29 cellular contexts compared by ENCODE assay signal in the genomic region with DNA sequence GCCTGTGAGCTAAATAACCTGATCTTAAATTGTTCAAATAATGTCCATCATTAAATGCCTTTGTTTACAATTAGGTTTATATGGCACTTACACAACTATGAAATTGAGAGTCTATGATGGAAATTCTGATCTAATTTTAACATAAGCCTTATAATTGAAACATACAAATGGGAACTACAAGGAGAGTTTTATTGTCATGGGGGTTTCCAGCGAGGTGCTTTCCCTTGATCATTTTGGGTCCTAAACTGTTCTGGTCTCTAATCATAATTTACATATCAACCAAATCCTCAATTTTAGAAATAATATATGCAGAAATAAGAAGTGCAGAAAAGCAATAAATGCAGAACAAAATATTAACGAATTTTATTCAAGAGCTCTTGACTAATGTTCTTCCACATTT. TPM values are rescaled to one million over a fixed set of nuclear protein-coding genes. Genes with fewer than 3 reads are reported as not detected.
DNase-seq lines count a peak whose midpoint lies in the region; ATAC-seq, FAIRE-seq and TF ChIP-seq lines count a peak whose summit lies in the region.
"Had no signal": no experiment of that assay in that cellular context is flagged by ENCODE, and none has a peak within 500 bp of the region (broad histone marks: within the 10 kb centered on the region; RNA-seq: fewer than 3 reads in every experiment).

No MANE protein-coding gene starts in this region.

- H3K4me2 ChIP-seq in SU-DHL-6 (ENCODE audit: low read depth, low read length, poor library complexity, severe bottlenecking) (peak overlapping the region; percentile 96), osteoblast (ENCODE audit: insufficient read depth, low read length) (no peak overlapping the region)

- TF ChIP-seq CTCF in SU-DHL-6 (IDR thresholded peaks at IDR 0.05; ENCODE audit: insufficient read depth, low read length, poor library complexity, severe bottlenecking) (no peak), osteoblast (IDR thresholded peaks at IDR 0.05; ENCODE audit: extremely low read depth, low read depth, low read length) (no peak)

- H2AFZ ChIP-seq in SU-DHL-6 (ENCODE audit: low read depth, low read length, severe bottlenecking) (no peak overlapping the region), osteoblast (ENCODE audit: low read length) (no peak overlapping the region)

- H3K9ac ChIP-seq in SU-DHL-6 (ENCODE audit: low read length): peak overlapping the region; percentile 53

- no peaks in the 10 kb centered on the region for H3K36me3 ChIP-seq in SU-DHL-6 (ENCODE audit: low read length)
- no peaks in the 10 kb centered on the region for H3K36me3 ChIP-seq in osteoblast (ENCODE audit: insufficient read depth, low read length)
- H3K36me3 ChIP-seq: colonic mucosa, thyroid gland, WERI-Rb-1 had no signal

- peaks cover 98% of the 10 kb centered on the region for H3F3A ChIP-seq in SU-DHL-6 (ENCODE audit: insufficient read depth)

- peak; percentile 19 for ATAC-seq in GM19468 (IDR thresholded peaks at IDR 0.05; ENCODE audit: extremely low read depth, unreplicated experiment)
- no peak for ATAC-seq in GM21723 (IDR thresholded peaks at IDR 0.05; ENCODE audit: unreplicated experiment)
- ATAC-seq: HepG2, left colon had no signal

- H3K27ac ChIP-seq in SU-DHL-6 (ENCODE audit: low read depth, low read length) (peak overlapping the region; percentile 95), osteoblast (ENCODE audit: low read depth, low read length) (peak overlapping the region; percentile 46)
- H3K27ac ChIP-seq: colonic mucosa, RWPE1, SK-N-MC, thyroid gland, WERI-Rb-1 had no signal

- H3K9me2 ChIP-seq in SU-DHL-6 (replicated peaks; ENCODE audit: insufficient read depth, low read length): no peaks in the 10 kb centered on the region

- DNase-seq in GM18507 (ENCODE audit: extremely low spot score, insufficient read length, low read depth) (no peak), osteoblast (ENCODE audit: insufficient read length, low spot score, missing footprints) (no peak), NCI-H1436 (lab: John Stamatoyannopoulos, UW) (no peak), COLO668 (lab: John Stamatoyannopoulos, UW; ENCODE audit: unreplicated experiment) (no peak)
- DNase-seq: activated CD8-positive, alpha-beta memory T cell treated with anti-CD3 and anti-CD28 coated beads, Interleukin-2, amount 50 U/mL, for 48 hours; activated effector memory CD4-positive, alpha-beta T cell treated with Interleukin-2 at 50 U/mL for 16 hours; CD4-positive, alpha-beta T cell; colonic mucosa; effector memory CD4-positive, alpha-beta T cell; foreskin fibroblast; H9; left colon; mesenchymal stem cell; NCI-H1092; NCI-H2029; NCI-H2227 treated with DMSO at 0.1 percent for 48 hours; NCI-H748 treated with DMSO at 0.1 percent for 48 hours; small intestine; stimulated activated CD4-positive, alpha-beta T cell treated with anti-CD3 and anti-CD28 coated beads, Interleukin-2, amount 100 ng/mL, for 48 hours; stimulated activated naive CD4-positive, alpha-beta T cell treated with Interleukin-2 at 50 U/mL for 16 hours; thyroid gland; WERI-Rb-1 had no signal

- H3K4me3 ChIP-seq in SU-DHL-6 (ENCODE audit: insufficient read depth, low read length, poor library complexity, severe bottlenecking) (peak overlapping the region; percentile 17), osteoblast (ENCODE audit: insufficient read depth, low read length) (no peak overlapping the region)
- H3K4me3 ChIP-seq: colonic mucosa, SK-N-MC, thyroid gland had no signal

- peak; percentile 67 for FAIRE-seq in GM18507 (lab: Jason Lieb, UNC)
- FAIRE-seq: bronchial epithelial cell, HepG2, small intestine had no signal

- H3K9me3 ChIP-seq in SU-DHL-6 (ENCODE audit: insufficient read depth, low read length): no peaks in the 10 kb centered on the region
- no peaks in the 10 kb centered on the region for H3K9me3 ChIP-seq in osteoblast (ENCODE audit: low read depth, low read length)
- H3K9me3 ChIP-seq: colonic mucosa, thyroid gland had no signal

- H4K20me1 ChIP-seq in SU-DHL-6 (ENCODE audit: low read depth, low read length): no peaks in the 10 kb centered on the region
- H4K20me1 ChIP-seq in osteoblast (ENCODE audit: insufficient read depth, low read length): peaks cover 71% of the 10 kb centered on the region

- H3K79me2 ChIP-seq in SU-DHL-6 (ENCODE audit: insufficient read depth, low read length) (peaks cover 95% of the 10 kb centered on the region), osteoblast (ENCODE audit: insufficient read depth, low read length) (peaks cover 90% of the 10 kb centered on the region)

- peaks cover 47% of the 10 kb centered on the region for H3K4me1 ChIP-seq in osteoblast (ENCODE audit: insufficient read depth, low read length)

- H3K27me3 ChIP-seq in SU-DHL-6 (ENCODE audit: low read length) (no peaks in the 10 kb centered on the region), osteoblast (ENCODE audit: insufficient read depth, low read length) (no peaks in the 10 kb centered on the region)
- H3K27me3 ChIP-seq: colonic mucosa, thyroid gland had no signal

RNA-seq across cellular contexts. Expression of a gene that starts 44.9 kb away (rescaled TPM):
- total RNA-seq in osteoblast: 91.1 and 101 TPM in 2 replicates
